19 cellular contexts compared by ENCODE assay signal in the genomic region with DNA sequence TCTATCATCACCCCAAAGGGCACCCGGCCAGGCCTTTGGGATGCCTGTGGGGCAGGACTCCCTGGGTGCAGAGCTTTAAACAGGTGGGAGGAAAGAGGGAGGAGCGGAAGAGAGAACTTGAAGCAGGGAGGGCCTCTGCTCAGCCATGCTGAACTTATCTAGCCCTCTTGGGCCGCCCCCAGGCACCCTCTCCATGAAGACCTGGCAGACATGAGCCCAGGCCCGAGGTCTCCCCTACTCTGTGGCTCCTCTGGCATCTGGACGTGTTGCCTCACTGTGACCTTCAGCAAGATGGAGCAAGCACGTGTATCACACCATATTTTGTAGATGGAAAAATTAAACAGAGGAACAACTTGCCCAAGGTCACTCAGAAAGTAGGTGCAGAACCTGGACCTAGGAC.
DNase-seq lines count a peak whose midpoint lies in the region; ATAC-seq and TF ChIP-seq lines count a peak whose summit lies in the region.
"Had no signal": no experiment of that assay in that cellular context is flagged by ENCODE, and none has a peak within 500 bp of the region (broad histone marks: within the 10 kb centered on the region; RNA-seq: fewer than 3 reads in every experiment).

No MANE protein-coding gene starts in this region.

- H3K79me2 ChIP-seq in neural progenitor cell (ENCODE audit: low read depth): no peaks in the 10 kb centered on the region

- TF ChIP-seq CTCF in endodermal cell (conservative IDR thresholded peaks at IDR 0.05) (no peak), neural progenitor cell (IDR thresholded peaks at IDR 0.05) (no peak)

- no peaks in the 10 kb centered on the region for H4K20me1 ChIP-seq in neural progenitor cell (ENCODE audit: low read depth)

- H3K36me3 Mint-ChIP-seq in endodermal cell (ENCODE audit: low read depth) (no peaks in the 10 kb centered on the region), neural progenitor cell (no peaks in the 10 kb centered on the region)
- no peaks in the 10 kb centered on the region for H3K36me3 Mint-ChIP-seq in naive thymus-derived CD4-positive, alpha-beta T cell
- H3K36me3 Mint-ChIP-seq: CD4-positive, alpha-beta memory T cell had no signal

- intact Hi-C loops in naive thymus-derived CD4-positive, alpha-beta T cell (cut with micrococcal nuclease): no loop called here

- H2AFZ ChIP-seq in neural progenitor cell (replicated peaks): no peak overlapping the region

- CTCF ChIA-PET in naive thymus-derived CD4-positive, alpha-beta T cell (lab: Charles Lee): no interaction called here

- 90 to 92% methylated on average over 3 to 6 of the region's 6 CpGs for WGBS in endodermal cell (ENCODE audit: insufficient coverage in 1 of 2, insufficient read length in 1 of 2), 2 experiments

- H3K27ac Mint-ChIP-seq in endodermal cell (no peak overlapping the region), neural progenitor cell (peak overlapping the region; percentile 29)
- H3K27ac Mint-ChIP-seq in naive thymus-derived CD4-positive, alpha-beta T cell: no peak overlapping the region
- H3K27ac Mint-ChIP-seq: HFFc6 had no signal

- POLR2A ChIA-PET in naive thymus-derived CD4-positive, alpha-beta T cell (lab: Charles Lee): no interaction called here

- H3K27me3 Mint-ChIP-seq in endodermal cell (ENCODE audit: insufficient read depth) (no peaks in the 10 kb centered on the region), neural progenitor cell (ENCODE audit: insufficient read depth, low read depth) (peaks cover 3% of the 10 kb centered on the region)
- peaks cover 0 to 24% (median 4%) of the 10 kb centered on the region in 5 donors for H3K27me3 Mint-ChIP-seq in naive thymus-derived CD4-positive, alpha-beta T cell

- H3F3A ChIP-seq in neural progenitor cell (ENCODE audit: low read depth): no peaks in the 10 kb centered on the region

- no peak overlapping the region for H3K9ac ChIP-seq in endodermal cell (ENCODE audit: extremely low read depth, low read length, poor library complexity, severe bottlenecking)
- no peak overlapping the region for H3K9ac ChIP-seq in neural progenitor cell

- no peaks in the 10 kb centered on the region for H3K27me3 ChIP-seq in endodermal cell (ENCODE audit: control insufficient read depth, insufficient read depth, low read length, poor library complexity, severe bottlenecking)
- H3K27me3 ChIP-seq in neural progenitor cell: no peaks in the 10 kb centered on the region
- H3K27me3 ChIP-seq in naive thymus-derived CD4-positive, alpha-beta T cell (ENCODE audit: control insufficient read depth in 2 of 2, insufficient read depth in 2 of 2, low read length in 2 of 2): no peaks in the 10 kb centered on the region
- H3K27me3 ChIP-seq: BE2C had no signal

- H3K9me3 ChIP-seq in endodermal cell (ENCODE audit: control insufficient read depth, low read length) (no peaks in the 10 kb centered on the region), neural progenitor cell (ENCODE audit: low read depth) (no peaks in the 10 kb centered on the region)
- H3K9me3 ChIP-seq in naive thymus-derived CD4-positive, alpha-beta T cell (ENCODE audit: control insufficient read depth in 2 of 3, low read length in 3 of 3): no peaks in the 10 kb centered on the region
- H3K9me3 ChIP-seq: BE2C, HAP-1 had no signal

- H3K4me1 Mint-ChIP-seq in endodermal cell (peaks cover 9% of the 10 kb centered on the region), neural progenitor cell (peaks cover 6% of the 10 kb centered on the region)
- H3K4me1 Mint-ChIP-seq in naive thymus-derived CD4-positive, alpha-beta T cell: no peaks in the 10 kb centered on the region

- DNase-seq in NCI-H2196 (lab: John Stamatoyannopoulos, UW; ENCODE audit: unreplicated experiment): peak; percentile 45
- no peak for DNase-seq in NCI-H2196 treated with DMSO at 0.1 percent for 48 hours (lab: John Stamatoyannopoulos, UW; ENCODE audit: unreplicated experiment)
- peak; percentile 7 for DNase-seq in AG20443 (ENCODE audit: low spot score)
- peak; percentile 26 for DNase-seq in endodermal cell
- DNase-seq in neural progenitor cell (ENCODE audit: low spot score): no peak
- DNase-seq in naive thymus-derived CD4-positive, alpha-beta T cell: no peak
- no peak for DNase-seq in GM03348 (ENCODE audit: low spot score)
- DNase-seq: AML-193; BE2C; C1 segment of cervical spinal cord; Calu3; CD4-positive, alpha-beta memory T cell; COR-L47; GOT3; HFFc6 had no signal

- H3K4me3 Mint-ChIP-seq in endodermal cell: no peak overlapping the region
- no peak overlapping the region for H3K4me3 Mint-ChIP-seq in neural progenitor cell
- H3K4me3 Mint-ChIP-seq in naive thymus-derived CD4-positive, alpha-beta T cell: no peak overlapping the region
- H3K4me3 Mint-ChIP-seq: CD4-positive, alpha-beta memory T cell; HFFc6 had no signal

- H3K4me2 ChIP-seq in neural progenitor cell: no peak overlapping the region

- no peak for ATAC-seq in naive thymus-derived CD4-positive, alpha-beta T cell
- ATAC-seq in HG02798 (IDR thresholded peaks at IDR 0.05; ENCODE audit: poor library complexity, unreplicated experiment): no peak
- ATAC-seq: GM12878 had no signal

- no peaks in the 10 kb centered on the region for H3K4me1 ChIP-seq in endodermal cell (ENCODE audit: control insufficient read depth, insufficient read depth, low read length)
- no peaks in the 10 kb centered on the region for H3K4me1 ChIP-seq in neural progenitor cell
- H3K4me1 ChIP-seq in naive thymus-derived CD4-positive, alpha-beta T cell (ENCODE audit: control insufficient read depth in 2 of 2, insufficient read depth in 2 of 2, low read length in 2 of 2): no peaks in the 10 kb centered on the region
- H3K4me1 ChIP-seq: BE2C, HAP-1 had no signal

- H3K27ac ChIP-seq in endodermal cell (ENCODE audit: low read depth, low read length) (no peak overlapping the region), neural progenitor cell (no peak overlapping the region)
- no peak overlapping the region for H3K27ac ChIP-seq in naive thymus-derived CD4-positive, alpha-beta T cell (ENCODE audit: low read depth, low read length)
- H3K27ac ChIP-seq: 22Rv1 had no signal

- H3K36me3 ChIP-seq in endodermal cell (ENCODE audit: control insufficient read depth, insufficient read depth, low read length): no peaks in the 10 kb centered on the region
- H3K36me3 ChIP-seq in neural progenitor cell: no peaks in the 10 kb centered on the region
- H3K36me3 ChIP-seq in naive thymus-derived CD4-positive, alpha-beta T cell (ENCODE audit: control insufficient read depth in 2 of 3, insufficient read depth in 3 of 3, low read length in 3 of 3): no peaks in the 10 kb centered on the region
- H3K36me3 ChIP-seq: BE2C, HAP-1 had no signal

- H3K9me3 Mint-ChIP-seq in endodermal cell (peaks cover 12% of the 10 kb centered on the region), neural progenitor cell (peaks cover 3% of the 10 kb centered on the region)
- H3K9me3 Mint-ChIP-seq in naive thymus-derived CD4-positive, alpha-beta T cell: no peaks in the 10 kb centered on the region
- H3K9me3 Mint-ChIP-seq: CD4-positive, alpha-beta memory T cell had no signal

- H3K4me3 ChIP-seq in endodermal cell (ENCODE audit: low read length) (no peak overlapping the region), neural progenitor cell (no peak overlapping the region)
- H3K4me3 ChIP-seq in naive thymus-derived CD4-positive, alpha-beta T cell (ENCODE audit: low read length): no peak overlapping the region
- H3K4me3 ChIP-seq: GM12878, HAP-1 had no signal

Comparison
In these comparisons a context has a peak if more than half of its experiments do, and no peak if none do; other contexts are left out.
1. DNase-seq: peak in NCI-H2196 (single experiment), AG20443 (single experiment) and endodermal cell (single experiment); none in NCI-H2196 treated with DMSO at 0.1 percent for 48 hours (single experiment), neural progenitor cell (single experiment), naive thymus-derived CD4-positive, alpha-beta T cell (0 of 9) and GM03348 (single experiment).